15 cellular contexts compared by ENCODE assay signal in genomic region chr2:48749820-48750739, GRCh38. TPM values are rescaled to one million over a fixed set of nuclear protein-coding genes. Genes with fewer than 3 reads are reported as not detected.
DNase-seq lines count a peak whose midpoint lies in the region; ATAC-seq and TF ChIP-seq lines count a peak whose summit lies in the region.
"Had no signal": no experiment of that assay in that cellular context is flagged by ENCODE, and none has a peak within 500 bp of the region (broad histone marks: within the 10 kb centered on the region; RNA-seq: fewer than 3 reads in every experiment).

No MANE protein-coding gene starts in this region.

- no peak overlapping the region for H3K4me3 Mint-ChIP-seq in activated T-cell treated with anti-CD3 and anti-CD28 coated beads, Interleukin-2, amount 50 U/mL, for 4 hours
- H3K4me3 Mint-ChIP-seq in activated T-cell treated with anti-CD3 and anti-CD28 coated beads, Interleukin-2, amount 50 U/mL, for 24 hours, result no peak overlapping the region

- CTCF ChIA-PET in AG04450 (lab: Charles Lee), result interaction anchor here (0.6 to 0.9 kb wide), 2 partner anchors 8 to 210 kb away, joined by 3 to 7 read pairs; no protein-coding TSS in a partner anchor

- no peaks in the 10 kb centered on the region for H3K4me1 Mint-ChIP-seq in activated T-cell treated with anti-CD3 and anti-CD28 coated beads, Interleukin-2, amount 50 U/mL, for 4 hours (ENCODE audit: low read depth)
- no peaks in the 10 kb centered on the region for H3K4me1 Mint-ChIP-seq in activated T-cell treated with anti-CD3 and anti-CD28 coated beads, Interleukin-2, amount 50 U/mL, for 24 hours (ENCODE audit: low read depth)

- ATAC-seq in GM19324 (IDR thresholded peaks at IDR 0.05; ENCODE audit: low FRiP score, unreplicated experiment) (peak; percentile 45), HG02678 (IDR thresholded peaks at IDR 0.05; ENCODE audit: unreplicated experiment) (peak; percentile 61), HG03558 (IDR thresholded peaks at IDR 0.05; ENCODE audit: extremely low read depth, unreplicated experiment) (peak; percentile 36)
- ATAC-seq in activated T-cell treated with anti-CD3 and anti-CD28 coated beads, Interleukin-2, amount 50 U/mL, for 4 hours, result no peak
- ATAC-seq: A549, pancreas had no signal

- POLR2A ChIA-PET in AG04450 (lab: Yijun Ruan, JAX), result interaction anchor here (0.5 kb wide), 1 partner anchor 236 kb away, joined by 3 read pairs; no protein-coding TSS in a partner anchor

- peaks cover 8% of the 10 kb centered on the region for H3K27me3 Mint-ChIP-seq in activated T-cell treated with anti-CD3 and anti-CD28 coated beads, Interleukin-2, amount 50 U/mL, for 4 hours (ENCODE audit: low read depth)
- H3K27me3 Mint-ChIP-seq in activated T-cell treated with anti-CD3 and anti-CD28 coated beads, Interleukin-2, amount 50 U/mL, for 24 hours, result peaks cover 20% of the 10 kb centered on the region

- H3K27me3 ChIP-seq in AG04450 (ENCODE audit: control insufficient read depth, insufficient read depth, low read length), result no peaks in the 10 kb centered on the region
- H3K27me3 ChIP-seq: pancreas, SJSA1, uterus had no signal

- H3K9me3 Mint-ChIP-seq in activated T-cell treated with anti-CD3 and anti-CD28 coated beads, Interleukin-2, amount 50 U/mL, for 4 hours, result no peaks in the 10 kb centered on the region
- no peaks in the 10 kb centered on the region for H3K9me3 Mint-ChIP-seq in activated T-cell treated with anti-CD3 and anti-CD28 coated beads, Interleukin-2, amount 50 U/mL, for 24 hours

- TF ChIP-seq CTCF in AG04450 (IDR thresholded peaks at IDR 0.05; ENCODE audit: low read depth, low read length), result no peak

- H3K4me3 ChIP-seq in AG04450 (ENCODE audit: low read depth, low read length), result no peak overlapping the region
- H3K4me3 ChIP-seq: A549, pancreas, SJSA1, uterus had no signal

- no peaks in the 10 kb centered on the region for H3K36me3 Mint-ChIP-seq in activated T-cell treated with anti-CD3 and anti-CD28 coated beads, Interleukin-2, amount 50 U/mL, for 4 hours (ENCODE audit: insufficient read depth)
- H3K36me3 Mint-ChIP-seq in activated T-cell treated with anti-CD3 and anti-CD28 coated beads, Interleukin-2, amount 50 U/mL, for 24 hours (ENCODE audit: low read depth), result no peaks in the 10 kb centered on the region

- no peaks in the 10 kb centered on the region for H3K9me3 ChIP-seq in AG04450 (ENCODE audit: control insufficient read depth, insufficient read depth, low read length)
- H3K9me3 ChIP-seq: A549, pancreas, SJSA1, uterus had no signal

- no peak for DNase-seq in AG04450 (ENCODE audit: low read depth, low spot score)
- no peak for DNase-seq in NCI-H446 (lab: John Stamatoyannopoulos, UW)
- DNase-seq in activated T-cell treated with anti-CD3 and anti-CD28 coated beads, Interleukin-2, amount 50 U/mL, for 4 hours, result no peak
- DNase-seq in activated T-cell treated with anti-CD3 and anti-CD28 coated beads, Interleukin-2, amount 50 U/mL, for 24 hours, result no peak
- no peak for DNase-seq in GM19240 (ENCODE audit: insufficient read length, low spot score)
- DNase-seq: NCI-H1930, pancreas, uterus had no signal

- H3K27ac ChIP-seq in AG04450 (ENCODE audit: low read depth, low read length), result peak overlapping the region; percentile 24
- H3K27ac ChIP-seq: A549, pancreas, SJSA1, uterus had no signal

- H3K27ac Mint-ChIP-seq in activated T-cell treated with anti-CD3 and anti-CD28 coated beads, Interleukin-2, amount 50 U/mL, for 24 hours, result no peak overlapping the region

RNA-seq across cellular contexts. Expression of gene LHCGR, which starts 5.4 kb away (rescaled TPM):
- polyA plus RNA-seq in AG04450 (2011; rRNA removed), result 3.4 and 3.8 TPM in 2 replicates
- 4.4 and 5.1 TPM in 2 replicates for polyA minus RNA-seq in AG04450 (2011; rRNA and poly(A)+ RNA removed)
- total RNA-seq in activated T-cell treated with anti-CD3 and anti-CD28 coated beads, Interleukin-2, amount 50 U/mL, for 4 hours, result not detected
- total RNA-seq: activated CD8-positive, alpha-beta memory T cell treated with anti-CD3 and anti-CD28 coated beads for 36 hours; kidney epithelial cell; pancreas; SJSA1 had no signal
- polyA plus RNA-seq: A549, pancreas had no signal

Comparison
In these comparisons a context has a peak if more than half of its experiments do, and no peak if none do; other contexts are left out.
1. ATAC-seq: peak in GM19324 (single experiment), HG02678 (single experiment) and HG03558 (single experiment); none in activated T-cell treated with anti-CD3 and anti-CD28 coated beads, Interleukin-2, amount 50 U/mL, for 4 hours (0 of 2).